Comparison of ENCODE assay signal across 10 cellular contexts in genomic region chr11:128468106-128468505, GRCh38.
DNase-seq lines count a peak whose midpoint lies in the region; ATAC-seq, FAIRE-seq and TF ChIP-seq lines count a peak whose summit lies in the region.
"Had no signal": no experiment of that assay in that cellular context is flagged by ENCODE, and none has a peak within 500 bp of the region (broad histone marks: within the 10 kb centered on the region; RNA-seq: fewer than 3 reads in every experiment).

No MANE protein-coding gene starts in this region.

- TF ChIP-seq CTCF in BJ (IDR thresholded peaks at IDR 0.05; ENCODE audit: insufficient read depth, low read depth, low read length): no peak
- no peak for TF ChIP-seq CTCF in neutrophil (IDR thresholded peaks at IDR 0.05)

- no peak overlapping the region for H3K4me3 ChIP-seq in BJ (ENCODE audit: low read depth, low read length)
- H3K4me3 ChIP-seq in neutrophil (ENCODE audit: low read depth in 1 of 2, low read length in 1 of 2): no peak overlapping the region
- H3K4me3 ChIP-seq: neural progenitor cell had no signal

- H3K36me3 ChIP-seq in BJ (ENCODE audit: control insufficient read depth, insufficient read depth, low read length) (peaks cover 15% of the 10 kb centered on the region), neutrophil (peaks cover 73% of the 10 kb centered on the region)
- H3K36me3 ChIP-seq: neural progenitor cell had no signal

- ATAC-seq in GM18858 (IDR thresholded peaks at IDR 0.05; ENCODE audit: unreplicated experiment) (no peak), HG03095 (IDR thresholded peaks at IDR 0.05; ENCODE audit: unreplicated experiment) (no peak)

- DNase-seq in BJ (ENCODE audit: low read depth): peak; percentile 34
- peak; percentile 67 for DNase-seq in M059J (ENCODE audit: low read depth)
- DNase-seq in caudate nucleus (lab: John Stamatoyannopoulos, UW): no peak
- DNase-seq in stimulated activated CD4-positive, alpha-beta T cell treated with anti-CD3 and anti-CD28 coated beads, Interleukin-1b, Interleukin-23, amount 100 ng/mL, for 48 hours: no peak
- no peak for DNase-seq in urothelium cell line (ENCODE audit: low spot score)
- DNase-seq: activated gamma-delta T cell had no signal

- H3K27me3 ChIP-seq in BJ (ENCODE audit: control insufficient read depth, insufficient read depth, low read length): no peaks in the 10 kb centered on the region
- H3K27me3 ChIP-seq in neutrophil: no peaks in the 10 kb centered on the region
- H3K27me3 ChIP-seq: neural progenitor cell had no signal

- H3K9me3 ChIP-seq in neutrophil: no peaks in the 10 kb centered on the region

- H3K27ac ChIP-seq in caudate nucleus (ENCODE audit: low read depth, low read length): peak overlapping the region; percentile 25
- H3K27ac ChIP-seq in neutrophil: peak overlapping the region; percentile 57
- H3K27ac ChIP-seq: neural progenitor cell had no signal

- POLR2A ChIA-PET in BJ (lab: Charles Lee): interaction anchor here (1.4 kb wide), 1 partner anchor 69 kb away, joined by 4 read pairs; no protein-coding TSS in a partner anchor

- CTCF ChIA-PET in BJ (lab: Yijun Ruan, JAX): interaction anchor here (1.1 to 1.6 kb wide), 4 partner anchors 12 to 178 kb away, joined by 3 to 5 read pairs (median 4); no protein-coding TSS in a partner anchor

- H3K4me1 ChIP-seq in neutrophil (ENCODE audit: control insufficient read depth in 1 of 2, insufficient read depth in 1 of 2, low read depth in 1 of 2, low read length in 1 of 2): peaks cover 14 to 26% of the 10 kb centered on the region in 2 experiments

- no peak for FAIRE-seq in urothelium cell line (lab: Jason Lieb, UNC)

Comparison
In these comparisons a context has a peak if more than half of its experiments do, and no peak if none do; other contexts are left out.
1. DNase-seq: peak in BJ (single experiment) and M059J (single experiment); none in caudate nucleus (0 of 61), stimulated activated CD4-positive, alpha-beta T cell treated with anti-CD3 and anti-CD28 coated beads, Interleukin-1b, Interleukin-23, amount 100 ng/mL, for 48 hours (single experiment) and urothelium cell line (single experiment).